1 cellular context compared by ENCODE assay signal in genomic region chr9:76927540-76928240, GRCh38.
TF ChIP-seq lines count a peak whose summit lies in the region.

No MANE protein-coding gene starts in this region.

TF ChIP-seq in SK-N-SH, 30 proteins besides CTCF, POLR2A, EP300 and RAD21 (continued from another document):
- TF ChIP-seq USF2 (IDR thresholded peaks at IDR 0.05; ENCODE audit: borderline replicate concordance, low read depth, low read length) (no peak), RFX5 (IDR thresholded peaks at IDR 0.05; ENCODE audit: low read length) (no peak), FOXJ3 (CRISPR knock-in tag; IDR thresholded peaks at IDR 0.05) (no peak), FOSL2 (IDR thresholded peaks at IDR 0.05; ENCODE audit: borderline replicate concordance, low read depth) (peak; percentile 26; the same call in 1 of the 2 replicates), ZBTB33 (IDR thresholded peaks at IDR 0.05; ENCODE audit: borderline replicate concordance, low read depth) (no peak), NRF1 (IDR thresholded peaks at IDR 0.05; ENCODE audit: low read depth, low read length) (no peak)
